In the genomic region with DNA sequence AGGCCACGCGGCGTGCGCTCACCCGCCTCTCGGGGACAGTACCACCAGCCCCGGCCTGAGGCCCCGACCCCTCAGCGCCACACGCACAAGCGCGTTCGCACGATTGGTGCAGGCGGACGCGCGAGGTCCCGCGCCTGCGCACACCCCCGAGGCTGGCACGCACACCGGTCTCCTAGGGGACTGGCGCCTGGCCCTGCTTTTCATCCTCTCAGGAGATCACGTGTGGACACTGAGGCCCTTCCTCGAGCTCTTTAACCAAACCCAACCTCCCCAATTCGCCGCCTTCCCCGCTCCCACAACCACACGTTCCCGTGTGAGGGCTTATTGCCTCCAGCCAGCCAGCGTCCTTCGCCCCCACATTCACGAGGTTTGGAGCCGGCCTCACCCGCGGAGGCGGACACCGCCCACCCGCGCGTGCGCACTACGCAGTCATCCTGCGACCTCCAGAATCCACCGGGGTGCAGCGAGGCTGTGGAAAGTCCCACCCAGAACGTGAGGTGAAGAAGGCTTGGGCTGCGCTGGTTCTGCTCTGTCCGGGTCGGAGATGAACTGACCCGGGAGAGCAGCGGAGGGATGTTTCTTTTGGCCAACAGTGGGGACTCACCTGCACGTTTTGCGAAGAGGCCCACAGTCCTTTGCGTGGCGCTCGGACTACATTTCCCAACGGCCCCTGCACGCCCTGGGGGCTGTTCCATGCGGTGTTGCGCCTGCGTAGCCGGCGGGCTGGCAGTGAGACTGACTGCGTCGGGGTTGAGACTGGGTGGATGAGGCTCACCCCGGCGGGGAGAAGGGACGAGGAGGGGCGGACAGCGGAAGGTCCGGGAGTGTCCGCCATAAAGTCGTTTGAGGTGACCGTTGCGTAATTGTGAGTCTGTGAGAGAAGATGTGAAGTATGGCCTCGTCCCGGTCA, we compare ENCODE assay signal across 1 cellular context.
TF ChIP-seq lines count a peak whose summit lies in the region.

No MANE protein-coding gene starts in this region.

TF ChIP-seq in GM23338, 12 proteins besides CTCF, POLR2A, EP300 and RAD21 (continued from another document):
- TF ChIP-seq ZNF462 (CRISPR knock-in tag; IDR thresholded peaks at IDR 0.05) (no peak), CREB1 (CRISPR knock-in tag; IDR thresholded peaks at IDR 0.05; ENCODE audit: low read depth) (no peak), ZNF114 (CRISPR knock-in tag; IDR thresholded peaks at IDR 0.05) (no peak), EZH2 (IDR thresholded peaks at IDR 0.05; ENCODE audit: low read depth, unreplicated experiment) (no peak), EZH2phosphoT487 (IDR thresholded peaks at IDR 0.05; ENCODE audit: unreplicated experiment) (no peak), NANOG (IDR thresholded peaks at IDR 0.05; ENCODE audit: borderline replicate concordance) (no peak), ZNF331 (CRISPR knock-in tag; IDR thresholded peaks at IDR 0.05; ENCODE audit: low read depth) (no peak), POLR2AphosphoS5 (IDR thresholded peaks at IDR 0.05; ENCODE audit: low read depth) (peak; percentile 65)
- TF ChIP-seq, protein P1, sequence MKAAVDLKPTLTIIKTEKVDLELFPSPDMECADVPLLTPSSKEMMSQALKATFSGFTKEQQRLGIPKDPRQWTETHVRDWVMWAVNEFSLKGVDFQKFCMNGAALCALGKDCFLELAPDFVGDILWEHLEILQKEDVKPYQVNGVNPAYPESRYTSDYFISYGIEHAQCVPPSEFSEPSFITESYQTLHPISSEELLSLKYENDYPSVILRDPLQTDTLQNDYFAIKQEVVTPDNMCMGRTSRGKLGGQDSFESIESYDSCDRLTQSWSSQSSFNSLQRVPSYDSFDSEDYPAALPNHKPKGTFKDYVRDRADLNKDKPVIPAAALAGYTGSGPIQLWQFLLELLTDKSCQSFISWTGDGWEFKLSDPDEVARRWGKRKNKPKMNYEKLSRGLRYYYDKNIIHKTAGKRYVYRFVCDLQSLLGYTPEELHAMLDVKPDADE (IDR thresholded peaks at IDR 0.05), result peak; percentile 73
